ENCODE assay signal across 17 cellular contexts in the genomic region with DNA sequence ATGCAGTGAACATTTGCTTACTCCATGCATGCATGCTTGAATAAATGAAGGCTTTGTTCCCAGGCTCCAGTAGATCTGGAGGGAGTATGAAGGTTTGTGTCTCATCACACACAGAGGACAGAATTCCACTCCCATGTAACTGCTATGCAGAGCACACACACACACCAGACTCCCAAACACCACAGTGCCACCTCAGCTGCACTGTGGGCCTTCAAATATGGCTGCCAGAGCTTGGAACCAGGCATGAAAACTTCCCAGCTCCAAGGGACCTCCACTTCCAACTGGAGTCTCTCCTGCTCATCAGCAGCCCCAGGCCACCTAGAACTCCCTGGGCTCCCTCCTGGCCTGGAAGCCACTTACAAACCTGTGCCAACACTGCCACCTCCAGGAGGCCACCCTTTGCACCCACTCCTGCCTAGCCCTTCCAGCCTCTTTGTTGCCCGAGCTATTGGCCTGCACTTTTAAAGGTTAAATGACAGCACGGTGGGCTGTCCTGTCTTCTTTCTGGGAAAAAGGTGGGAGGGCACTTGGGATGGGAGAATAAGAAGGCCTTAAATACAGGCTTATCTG.
DNase-seq lines count a peak whose midpoint lies in the region; ATAC-seq and TF ChIP-seq lines count a peak whose summit lies in the region.
"Had no signal": no experiment of that assay in that cellular context is flagged by ENCODE, and none has a peak within 500 bp of the region (broad histone marks: within the 10 kb centered on the region; RNA-seq: fewer than 3 reads in every experiment).

No MANE protein-coding gene starts in this region.

- TF ChIP-seq CTCF in DND-41 (IDR thresholded peaks at IDR 0.05; ENCODE audit: borderline replicate concordance, extremely low read depth, low read length, poor library complexity, severe bottlenecking): peak; percentile 37
- TF ChIP-seq CTCF in GM23338 (conservative IDR thresholded peaks at IDR 0.05; ENCODE audit: low read depth in 2 of 2): peak; percentile 45 to 74
- TF ChIP-seq CTCF in SK-N-SH (IDR thresholded peaks at IDR 0.05): peak; percentile 23; the same call in 1 of the 2 replicates
- TF ChIP-seq CTCF in upper lobe of left lung (IDR thresholded peaks at IDR 0.05): no peak

- H3K4me1 Mint-ChIP-seq in GM23338: peaks cover 69% of the 10 kb centered on the region
- H3K4me1 Mint-ChIP-seq: natural killer cell had no signal

- H3K27ac Mint-ChIP-seq in GM23338: no peak overlapping the region; the same call in 1 of the 2 replicates
- H3K27ac Mint-ChIP-seq: CD4-positive, alpha-beta T cell; natural killer cell had no signal

- H3K9ac ChIP-seq in DND-41 (ENCODE audit: low read depth, low read length) (no peak overlapping the region), SK-N-SH (no peak overlapping the region)

- no peak for TF ChIP-seq POLR2A in upper lobe of left lung (IDR thresholded peaks at IDR 0.05)

- no peak overlapping the region for H3K4me3 Mint-ChIP-seq in GM23338
- H3K4me3 Mint-ChIP-seq: activated T-cell treated with anti-CD3 and anti-CD28 coated beads, Interleukin-2, amount 50 U/mL, for 4 hours; CD4-positive, alpha-beta T cell; natural killer cell had no signal

- H3K4me1 ChIP-seq in DND-41 (ENCODE audit: insufficient read depth, low read length) (no peaks in the 10 kb centered on the region), GM23338 (ENCODE audit: insufficient read depth) (peaks cover 62% of the 10 kb centered on the region), SK-N-SH (ENCODE audit: control insufficient read depth in 1 of 2, insufficient read depth in 2 of 2, low read depth in 1 of 2, low read length in 1 of 2) (peaks cover 1 to 50% of the 10 kb centered on the region in 2 experiments; a peak in 3 of 4 replicates), upper lobe of left lung (peaks cover 6 to 24% (median 13%) of the 10 kb centered on the region in 4 donors)

- TF ChIP-seq EP300 in SK-N-SH (IDR thresholded peaks at IDR 0.05; ENCODE audit: borderline replicate concordance in 1 of 2, low read depth in 1 of 2, low read length in 1 of 2) (no peak), upper lobe of left lung (IDR thresholded peaks at IDR 0.05) (no peak)

- H3K9me2 ChIP-seq in GM23338 (ENCODE audit: insufficient read depth) (no peaks in the 10 kb centered on the region), SK-N-SH (no peaks in the 10 kb centered on the region)

- no peaks in the 10 kb centered on the region for H3K9me3 Mint-ChIP-seq in GM23338
- H3K9me3 Mint-ChIP-seq: activated T-cell treated with anti-CD3 and anti-CD28 coated beads, Interleukin-2, amount 50 U/mL, for 4 hours; CD4-positive, alpha-beta T cell; natural killer cell had no signal

- H3F3A ChIP-seq in GM23338 (replicated peaks; ENCODE audit: low read depth) (peaks cover 27% of the 10 kb centered on the region; the same call in 1 of the 2 replicates), SK-N-SH (replicated peaks; ENCODE audit: insufficient read depth) (no peaks in the 10 kb centered on the region)

- H3K27me3 ChIP-seq in DND-41 (ENCODE audit: insufficient read depth, low read length, poor library complexity) (no peaks in the 10 kb centered on the region), GM23338 (ENCODE audit: insufficient read depth) (no peaks in the 10 kb centered on the region), SK-N-SH (ENCODE audit: insufficient read depth) (no peaks in the 10 kb centered on the region), upper lobe of left lung (no peaks in the 10 kb centered on the region)
- H3K27me3 ChIP-seq: left lung, transverse colon had no signal

- 56% methylated on average over 2 of the region's 2 CpGs for whole genome bisulfite sequencing in SK-N-SH (ENCODE audit: low lambda C conversion rate)
- 93 to 100% methylated on average over 2 of the region's 2 CpGs for WGBS in upper lobe of left lung, 2 donors

- DNase-seq in DND-41 (peak; percentile 16), GM23338 (ENCODE audit: low spot score) (peak; percentile 54), SK-N-SH (no peak), kidney tubule cell (ENCODE audit: low spot score) (peak; percentile 9), upper lobe of left lung (no peak)
- DNase-seq in stimulated activated CD4-positive, alpha-beta T cell treated with anti-CD3 and anti-CD28 coated beads, Interleukin-15, amount 100 ng/mL, for 24 hours: no peak
- DNase-seq: activated T-cell treated with anti-CD3 and anti-CD28 coated beads, Interleukin-2, amount 50 U/mL, for 4 hours; CD4-positive, alpha-beta T cell; GDM1; left lung; natural killer cell; NCI-H1092; NCI-H446 treated with DMSO at 0.1 percent for 48 hours; right cardiac atrium; transverse colon had no signal

- no peaks in the 10 kb centered on the region for H3K9me3 ChIP-seq in DND-41 (ENCODE audit: insufficient read depth, low read length, severe bottlenecking)
- no peaks in the 10 kb centered on the region for H3K9me3 ChIP-seq in SK-N-SH
- H3K9me3 ChIP-seq in upper lobe of left lung: no peaks in the 10 kb centered on the region
- H3K9me3 ChIP-seq: transverse colon had no signal

- H3K36me3 ChIP-seq in DND-41 (ENCODE audit: insufficient read depth, low read length): no peaks in the 10 kb centered on the region
- H3K36me3 ChIP-seq in GM23338 (ENCODE audit: insufficient read depth): no peaks in the 10 kb centered on the region
- no peaks in the 10 kb centered on the region for H3K36me3 ChIP-seq in SK-N-SH (replicated peaks in 1 of 2; ENCODE audit: control insufficient read depth in 1 of 2, insufficient read depth in 2 of 2, low read length in 1 of 2)
- H3K36me3 ChIP-seq in upper lobe of left lung: no peaks in the 10 kb centered on the region
- H3K36me3 ChIP-seq: left lung, transverse colon had no signal

- H2AFZ ChIP-seq in DND-41 (ENCODE audit: low read depth, low read length): no peak overlapping the region
- H2AFZ ChIP-seq in GM23338: no peak overlapping the region
- H2AFZ ChIP-seq in SK-N-SH (ENCODE audit: low read depth): no peak overlapping the region

- H3K27ac ChIP-seq in DND-41 (ENCODE audit: low read length) (no peak overlapping the region), GM23338 (ENCODE audit: low read depth) (peak overlapping the region; percentile 66; the same call in 1 of the 2 replicates), SK-N-SH (ENCODE audit: low read depth in 2 of 2, low read length in 1 of 2) (no peak overlapping the region), upper lobe of left lung (no peak overlapping the region)
- H3K27ac ChIP-seq: left lung, transverse colon had no signal

- H3K4me2 ChIP-seq in DND-41 (ENCODE audit: insufficient read depth, low read length): no peak overlapping the region
- H3K4me2 ChIP-seq in GM23338: no peak overlapping the region
- no peak overlapping the region for H3K4me2 ChIP-seq in SK-N-SH

- H3K79me2 ChIP-seq in DND-41 (ENCODE audit: insufficient read depth, low read length) (no peaks in the 10 kb centered on the region), GM23338 (replicated peaks; ENCODE audit: insufficient read depth) (peaks cover 6% of the 10 kb centered on the region), SK-N-SH (ENCODE audit: insufficient read depth) (no peaks in the 10 kb centered on the region)

- no peak overlapping the region for H3K4me3 ChIP-seq in DND-41 (ENCODE audit: low read depth in 1 of 2, low read length in 2 of 2)
- no peak overlapping the region for H3K4me3 ChIP-seq in GM23338
- no peak overlapping the region for H3K4me3 ChIP-seq in SK-N-SH (ENCODE audit: low read depth in 2 of 2, low read length in 1 of 2)
- H3K4me3 ChIP-seq in upper lobe of left lung: no peak overlapping the region
- H3K4me3 ChIP-seq: left lung, transverse colon had no signal

- CTCF ChIA-PET in SK-N-SH (lab: Yijun Ruan, JAX): interaction anchor here (0.9 to 1.4 kb wide), 2 partner anchors 34 to 37 kb away, joined by 3 read pairs; no protein-coding TSS in a partner anchor

- TF ChIP-seq RAD21 in SK-N-SH (IDR thresholded peaks at IDR 0.05; ENCODE audit: low read length): peak; percentile 34

- POLR2A ChIA-PET in SK-N-SH (lab: Yijun Ruan, JAX): no interaction called here

- H3K27me3 Mint-ChIP-seq in GM23338 (ENCODE audit: insufficient read depth, low read depth, poor library complexity): peaks cover 16% of the 10 kb centered on the region

- H3K36me3 Mint-ChIP-seq in GM23338 (ENCODE audit: low read depth): peaks cover 6% of the 10 kb centered on the region; the same call in 2 of the 3 replicates
- H3K36me3 Mint-ChIP-seq: natural killer cell had no signal

- ATAC-seq in DND-41 (ENCODE audit: insufficient read depth, low read depth) (peak; percentile 27; the same call in 1 of the 3 replicates), GM23338 (peak; percentile 3; the same call in 1 of the 3 replicates), upper lobe of left lung (ENCODE audit: low FRiP score in 2 of 2) (no peak), GM18870 (IDR thresholded peaks at IDR 0.05; ENCODE audit: unreplicated experiment) (no peak)
- ATAC-seq: activated T-cell treated with anti-CD3 and anti-CD28 coated beads, Interleukin-2, amount 50 U/mL, for 4 hours; esophagus mucosa; left lung; natural killer cell; right cardiac atrium had no signal

- H4K20me1 ChIP-seq in DND-41 (ENCODE audit: insufficient read depth, low read length) (no peaks in the 10 kb centered on the region), GM23338 (replicated peaks; ENCODE audit: insufficient read depth) (no peaks in the 10 kb centered on the region), SK-N-SH (ENCODE audit: insufficient read depth) (no peaks in the 10 kb centered on the region)

TF ChIP-seq in GM23338, 12 proteins besides CTCF, POLR2A, EP300 and RAD21 (continues in another document):
- TF ChIP-seq, protein P1, sequence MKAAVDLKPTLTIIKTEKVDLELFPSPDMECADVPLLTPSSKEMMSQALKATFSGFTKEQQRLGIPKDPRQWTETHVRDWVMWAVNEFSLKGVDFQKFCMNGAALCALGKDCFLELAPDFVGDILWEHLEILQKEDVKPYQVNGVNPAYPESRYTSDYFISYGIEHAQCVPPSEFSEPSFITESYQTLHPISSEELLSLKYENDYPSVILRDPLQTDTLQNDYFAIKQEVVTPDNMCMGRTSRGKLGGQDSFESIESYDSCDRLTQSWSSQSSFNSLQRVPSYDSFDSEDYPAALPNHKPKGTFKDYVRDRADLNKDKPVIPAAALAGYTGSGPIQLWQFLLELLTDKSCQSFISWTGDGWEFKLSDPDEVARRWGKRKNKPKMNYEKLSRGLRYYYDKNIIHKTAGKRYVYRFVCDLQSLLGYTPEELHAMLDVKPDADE (IDR thresholded peaks at IDR 0.05): no peak
- TF ChIP-seq EZH2phosphoT487 (IDR thresholded peaks at IDR 0.05; ENCODE audit: unreplicated experiment): no peak

TF ChIP-seq in SK-N-SH, 30 proteins besides CTCF, POLR2A, EP300 and RAD21 (continues in another document):
- no peak for TF ChIP-seq FOSL2 (IDR thresholded peaks at IDR 0.05; ENCODE audit: borderline replicate concordance, low read depth)
- TF ChIP-seq, protein P2, sequence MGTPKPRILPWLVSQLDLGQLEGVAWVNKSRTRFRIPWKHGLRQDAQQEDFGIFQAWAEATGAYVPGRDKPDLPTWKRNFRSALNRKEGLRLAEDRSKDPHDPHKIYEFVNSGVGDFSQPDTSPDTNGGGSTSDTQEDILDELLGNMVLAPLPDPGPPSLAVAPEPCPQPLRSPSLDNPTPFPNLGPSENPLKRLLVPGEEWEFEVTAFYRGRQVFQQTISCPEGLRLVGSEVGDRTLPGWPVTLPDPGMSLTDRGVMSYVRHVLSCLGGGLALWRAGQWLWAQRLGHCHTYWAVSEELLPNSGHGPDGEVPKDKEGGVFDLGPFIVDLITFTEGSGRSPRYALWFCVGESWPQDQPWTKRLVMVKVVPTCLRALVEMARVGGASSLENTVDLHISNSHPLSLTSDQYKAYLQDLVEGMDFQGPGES (IDR thresholded peaks at IDR 0.05; ENCODE audit: low read depth, low read length): no peak

Comparison
In these comparisons a context has a peak if more than half of its experiments do, and no peak if none do; other contexts are left out.
1. ATAC-seq: peak in DND-41 (single experiment) and GM23338 (single experiment); none in upper lobe of left lung (0 of 2) and GM18870 (single experiment).
2. DNase-seq: peak in DND-41 (single experiment), GM23338 (single experiment) and kidney tubule cell (single experiment); none in SK-N-SH (single experiment), upper lobe of left lung (0 of 2) and stimulated activated CD4-positive, alpha-beta T cell treated with anti-CD3 and anti-CD28 coated beads, Interleukin-15, amount 100 ng/mL, for 24 hours (single experiment).
3. CTCF ChIP-seq: peak in DND-41 (single experiment), GM23338 (2 of 2) and SK-N-SH (single experiment); none in upper lobe of left lung (0 of 6).